In the genomic region with DNA sequence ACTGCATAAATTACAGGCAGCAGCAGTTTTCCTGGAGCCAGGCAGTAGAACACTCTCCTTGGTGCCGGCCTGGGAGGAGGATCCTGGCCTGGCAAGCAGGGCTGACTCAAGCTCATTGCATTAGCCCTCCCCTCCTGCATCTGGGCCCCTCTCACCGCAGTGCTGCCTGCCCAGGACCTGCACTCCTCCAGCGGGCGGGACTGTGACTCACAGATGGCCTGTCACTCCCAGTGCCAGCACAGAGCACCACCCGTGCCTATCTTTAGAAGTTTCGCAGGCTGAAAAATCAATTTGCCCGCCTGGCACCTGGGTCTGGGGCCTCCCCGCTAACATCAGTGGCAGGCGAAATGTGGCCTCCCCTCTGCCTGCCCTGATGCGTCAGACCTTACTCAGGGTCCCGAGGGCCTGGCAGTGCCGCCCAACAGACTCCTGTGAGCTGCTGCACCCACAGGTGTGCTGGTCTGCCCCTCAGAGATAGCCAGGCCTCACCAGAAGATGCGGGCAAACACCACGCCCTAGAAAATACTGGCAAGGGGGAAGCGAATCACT, we compare ENCODE assay signal across 9 cellular contexts.
DNase-seq lines count a peak whose midpoint lies in the region; ATAC-seq, FAIRE-seq and TF ChIP-seq lines count a peak whose summit lies in the region.
"Had no signal": no experiment of that assay in that cellular context is flagged by ENCODE, and none has a peak within 500 bp of the region (broad histone marks: within the 10 kb centered on the region; RNA-seq: fewer than 3 reads in every experiment).

No MANE protein-coding gene starts in this region.

- CTCF ChIA-PET in H1 (lab: Charles Lee; ENCODE audit: partially characterized antibody) = interaction anchor here (0.7 to 1.8 kb wide), 13 partner anchors 9 to 340 kb away, joined by 3 to 10 read pairs (median 4); no protein-coding TSS in a partner anchor

- no peak overlapping the region for H2BK5ac ChIP-seq in H1 (ENCODE audit: low read depth, low read length)

- H3K23ac ChIP-seq in H1 (ENCODE audit: insufficient read length) = no peak overlapping the region

- no peak for TF ChIP-seq POLR2A in H1 (IDR thresholded peaks at IDR 0.05; ENCODE audit: control extremely low read depth in 1 of 2, low read depth in 2 of 2, low read length in 2 of 2)

- no peak for TF ChIP-seq RAD21 in H1 (IDR thresholded peaks at IDR 0.05 in 1 of 2, conservative IDR thresholded peaks at IDR 0.05 in 1 of 2; ENCODE audit: low read depth in 2 of 2, low read length in 2 of 2)

- H3K9me3 Mint-ChIP-seq in nephron progenitor cell = no peaks in the 10 kb centered on the region
- no peaks in the 10 kb centered on the region for H3K9me3 Mint-ChIP-seq in activated T-helper 2 cell treated with anti-CD3 and anti-CD28 coated beads, Interferon-gamma antibody, Interleukin-2, Interleukin-4, amounts not matched to agents 10 μg/mL and 5 μg/mL and 100 μg/mL, durations not matched to agents 14 hours and 24 hours and 36 hours

- H4K8ac ChIP-seq in H1 (ENCODE audit: extremely low read depth, insufficient read depth, low read length) = no peak overlapping the region

- no peaks in the 10 kb centered on the region for H4K20me1 ChIP-seq in H1 (replicated peaks in 1 of 2; ENCODE audit: control insufficient read depth in 1 of 2, insufficient read depth in 2 of 2, low read length in 2 of 2)

- H3K36me3 ChIP-seq in H1 (ENCODE audit: control insufficient read depth in 2 of 4, insufficient read depth in 4 of 4, low read length in 3 of 4) = no peaks in the 10 kb centered on the region; a peak in 1 of 8 replicates

- no peaks in the 10 kb centered on the region for H3K79me2 ChIP-seq in H1 (ENCODE audit: control insufficient read depth in 1 of 2, insufficient read depth in 2 of 2, low read length in 2 of 2)

- H3K27ac Mint-ChIP-seq in nephron progenitor cell = no peak overlapping the region
- H3K27ac Mint-ChIP-seq in activated T-helper 2 cell treated with anti-CD3 and anti-CD28 coated beads, Interferon-gamma antibody, Interleukin-2, Interleukin-4, amounts not matched to agents 10 μg/mL and 5 μg/mL and 100 μg/mL, durations not matched to agents 14 hours and 24 hours and 36 hours = no peak overlapping the region

- H3K27ac ChIP-seq in H1 (ENCODE audit: low read depth, low read length) = no peak overlapping the region

- H3K4me2 ChIP-seq in H1 (ENCODE audit: insufficient read depth in 1 of 2, low read depth in 2 of 2, low read length in 2 of 2) = no peak overlapping the region

- no peak overlapping the region for H3K4me3 ChIP-seq in H1 (ENCODE audit: extremely low read depth in 1 of 4, insufficient read depth in 2 of 4, low read depth in 3 of 4, low read length in 4 of 4)

- ATAC-seq in HG03025 (IDR thresholded peaks at IDR 0.05; ENCODE audit: low FRiP score, unreplicated experiment) (no peak), HG03135 (IDR thresholded peaks at IDR 0.05; ENCODE audit: unreplicated experiment) (no peak)

- no peak overlapping the region for H4K5ac ChIP-seq in H1 (ENCODE audit: insufficient read length, low read depth, low read length)

- no peak overlapping the region for H3K4ac ChIP-seq in H1 (replicated peaks; ENCODE audit: insufficient read length, low read depth, low read length)

- DNase-seq in DMS 273 (lab: John Stamatoyannopoulos, UW; ENCODE audit: unreplicated experiment) (peak; percentile 82), NCI-H2227 (lab: John Stamatoyannopoulos, UW; ENCODE audit: unreplicated experiment) (peak; percentile 35), H1 (ENCODE audit: low read depth in 1 of 2, low spot score in 2 of 2) (no peak), nephron progenitor cell (peak; percentile 62), NCI-H1092 (lab: John Stamatoyannopoulos, UW) (no peak)
- no peak for DNase-seq in activated T-helper 2 cell treated with anti-CD3 and anti-CD28 coated beads, Interferon-gamma antibody, Interleukin-2, Interleukin-4, amounts not matched to agents 10 μg/mL and 5 μg/mL and 100 μg/mL, durations not matched to agents 14 hours and 24 hours and 36 hours (ENCODE audit: low spot score)

- POLR2A ChIA-PET in H1 (lab: Charles Lee; ENCODE audit: partially characterized antibody) = interaction anchor here (0.8 to 1.3 kb wide), 2 partner anchors 9 to 255 kb away, joined by 3 read pairs; no protein-coding TSS in a partner anchor

- TF ChIP-seq EP300 in H1 (IDR thresholded peaks at IDR 0.05; ENCODE audit: borderline replicate concordance in 1 of 2, low read depth in 2 of 2, low read length in 2 of 2) = no peak

- H3K56ac ChIP-seq in H1 (replicated peaks; ENCODE audit: insufficient read length, low read depth, low read length) = no peak overlapping the region

- peaks cover 14% of the 10 kb centered on the region for H3K27me3 Mint-ChIP-seq in nephron progenitor cell (ENCODE audit: low read depth, poor library complexity)
- no peaks in the 10 kb centered on the region for H3K27me3 Mint-ChIP-seq in activated T-helper 2 cell treated with anti-CD3 and anti-CD28 coated beads, Interferon-gamma antibody, Interleukin-2, Interleukin-4, amounts not matched to agents 10 μg/mL and 5 μg/mL and 100 μg/mL, durations not matched to agents 14 hours and 24 hours and 36 hours (ENCODE audit: low read depth)

- H3K9me3 ChIP-seq in H1 (ENCODE audit: insufficient read depth in 2 of 2, low read depth in 1 of 2, low read length in 1 of 2) = no peaks in the 10 kb centered on the region

- no peak overlapping the region for H2BK120ac ChIP-seq in H1 (replicated peaks; ENCODE audit: low read depth, low read length)

- H2AFZ ChIP-seq in H1 (ENCODE audit: low read length) = no peak overlapping the region

- H3K18ac ChIP-seq in H1 (ENCODE audit: extremely low read depth, low read length) = no peak overlapping the region

- H2BK15ac ChIP-seq in H1 (ENCODE audit: low read length) = no peak overlapping the region

- H4K91ac ChIP-seq in H1 (replicated peaks; ENCODE audit: insufficient read length, low read length) = no peak overlapping the region

- H3K9ac ChIP-seq in H1 (replicated peaks in 1 of 4; ENCODE audit: extremely low read depth in 1 of 4, low read depth in 3 of 4, low read length in 3 of 4) = no peak overlapping the region

- no peaks in the 10 kb centered on the region for H3K23me2 ChIP-seq in H1 (ENCODE audit: low read depth, low read length)

- TF ChIP-seq CTCF in H1 (IDR thresholded peaks at IDR 0.05; ENCODE audit: control extremely low read depth in 1 of 3, insufficient read depth in 1 of 3, low read depth in 1 of 3, low read length in 3 of 3) = no peak
- no peak for TF ChIP-seq CTCF in nephron progenitor cell (IDR thresholded peaks at IDR 0.05)

- 80% methylated on average over 15 of the region's 15 CpGs; no CpG with 5 or more reads in 1 of the 2 experiments for WGBS in H1 (ENCODE audit: extremely low coverage in 1 of 2, insufficient coverage in 1 of 2, insufficient read length in 1 of 2, insufficient replicate concordance in 2 of 2, low coverage in 1 of 2, low lambda C conversion rate in 2 of 2, missing lambda C conversion rate in 1 of 2), 2 experiments

- H3K27me3 ChIP-seq in H1 (replicated peaks in 1 of 4; ENCODE audit: control insufficient read depth in 3 of 4, extremely low read depth in 1 of 4, insufficient read depth in 3 of 4, low read length in 3 of 4) = no peaks in the 10 kb centered on the region

- H2BK12ac ChIP-seq in H1 (ENCODE audit: low read depth, low read length) = peak overlapping the region; percentile 31; the same call in 1 of the 2 replicates

- no peak overlapping the region for H2BK20ac ChIP-seq in H1 (ENCODE audit: low read length)

- H3K4me1 ChIP-seq in H1 (replicated peaks in 1 of 4; ENCODE audit: control insufficient read depth in 3 of 4, insufficient read depth in 4 of 4, low read length in 3 of 4) = peaks cover 2 to 14% (median 7%) of the 10 kb centered on the region in 4 experiments; a peak in 6 of 7 replicates

- intact Hi-C loops in activated T-helper 2 cell treated with anti-CD3 and anti-CD28 coated beads, Interferon-gamma antibody, Interleukin-2, Interleukin-4, amounts not matched to agents 10 μg/mL and 5 μg/mL and 100 μg/mL, durations not matched to agents 14 hours and 24 hours and 36 hours (cut with micrococcal nuclease) = no loop called here

- H2AK5ac ChIP-seq in H1 (ENCODE audit: low read depth, low read length) = 0 out of 2 replicates have a peak overlapping the region, but pooled peaks have one; percentile 44

- no peak overlapping the region for H3K14ac ChIP-seq in H1 (ENCODE audit: insufficient read length)

- no peak for FAIRE-seq in H1 (lab: Jason Lieb, UNC)
- FAIRE-seq: TTC549 had no signal

- peaks cover 67% of the 10 kb centered on the region for H3K4me1 Mint-ChIP-seq in nephron progenitor cell
- H3K4me1 Mint-ChIP-seq in activated T-helper 2 cell treated with anti-CD3 and anti-CD28 coated beads, Interferon-gamma antibody, Interleukin-2, Interleukin-4, amounts not matched to agents 10 μg/mL and 5 μg/mL and 100 μg/mL, durations not matched to agents 14 hours and 24 hours and 36 hours (ENCODE audit: low read depth) = no peaks in the 10 kb centered on the region

- H3K4me3 Mint-ChIP-seq in nephron progenitor cell = no peak overlapping the region
- H3K4me3 Mint-ChIP-seq in activated T-helper 2 cell treated with anti-CD3 and anti-CD28 coated beads, Interferon-gamma antibody, Interleukin-2, Interleukin-4, amounts not matched to agents 10 μg/mL and 5 μg/mL and 100 μg/mL, durations not matched to agents 14 hours and 24 hours and 36 hours (ENCODE audit: low read depth) = no peak overlapping the region

- peaks cover 2% of the 10 kb centered on the region; the same call in 1 of the 2 replicates for H3K79me1 ChIP-seq in H1 (ENCODE audit: low read depth, low read length)

- no peaks in the 10 kb centered on the region for H3K36me3 Mint-ChIP-seq in nephron progenitor cell (ENCODE audit: low read depth)
- H3K36me3 Mint-ChIP-seq in activated T-helper 2 cell treated with anti-CD3 and anti-CD28 coated beads, Interferon-gamma antibody, Interleukin-2, Interleukin-4, amounts not matched to agents 10 μg/mL and 5 μg/mL and 100 μg/mL, durations not matched to agents 14 hours and 24 hours and 36 hours (ENCODE audit: low read depth) = no peaks in the 10 kb centered on the region

TF ChIP-seq in H1, 55 proteins besides CTCF, POLR2A, EP300 and RAD21 (continues in another document):
- TF ChIP-seq KDM5A (IDR thresholded peaks at IDR 0.05; ENCODE audit: low read length) = no peak
- no peak for TF ChIP-seq CEBPB (IDR thresholded peaks at IDR 0.05; ENCODE audit: low read depth, low read length)
- no peak for TF ChIP-seq ZNF274 (IDR thresholded peaks at IDR 0.05; ENCODE audit: borderline replicate concordance, extremely low read depth, low read length)
- TF ChIP-seq TAF7 (optimal IDR thresholded peaks at IDR 0.05; ENCODE audit: borderline replicate concordance, low read depth, low read length) = no peak
- TF ChIP-seq CBX8 (IDR thresholded peaks at IDR 0.05; ENCODE audit: borderline replicate concordance, low read depth, low read length) = no peak
- no peak for TF ChIP-seq BCL11A (IDR thresholded peaks at IDR 0.05; ENCODE audit: low read depth in 2 of 2, low read length in 2 of 2)
- TF ChIP-seq EGR1 (IDR thresholded peaks at IDR 0.05; ENCODE audit: borderline replicate concordance, low read depth, low read length) = no peak
- TF ChIP-seq YY1 (IDR thresholded peaks at IDR 0.05; ENCODE audit: low read depth, low read length) = no peak
- no peak for TF ChIP-seq POLR2AphosphoS5 (IDR thresholded peaks at IDR 0.05; ENCODE audit: low read depth, low read length)
- TF ChIP-seq RBBP5 (IDR thresholded peaks at IDR 0.05; ENCODE audit: borderline replicate concordance, low read depth, low read length) = no peak

Comparison
In these comparisons a context has a peak if more than half of its experiments do, and no peak if none do; other contexts are left out.
1. DNase-seq: peak in DMS 273 (single experiment), NCI-H2227 (single experiment) and nephron progenitor cell (single experiment); none in H1 (0 of 2), activated T-helper 2 cell treated with anti-CD3 and anti-CD28 coated beads, Interferon-gamma antibody, Interleukin-2, Interleukin-4, amounts not matched to agents 10 μg/mL and 5 μg/mL and 100 μg/mL, durations not matched to agents 14 hours and 24 hours and 36 hours (single experiment) and NCI-H1092 (single experiment).